1 cellular context compared by ENCODE assay signal in the genomic region with DNA sequence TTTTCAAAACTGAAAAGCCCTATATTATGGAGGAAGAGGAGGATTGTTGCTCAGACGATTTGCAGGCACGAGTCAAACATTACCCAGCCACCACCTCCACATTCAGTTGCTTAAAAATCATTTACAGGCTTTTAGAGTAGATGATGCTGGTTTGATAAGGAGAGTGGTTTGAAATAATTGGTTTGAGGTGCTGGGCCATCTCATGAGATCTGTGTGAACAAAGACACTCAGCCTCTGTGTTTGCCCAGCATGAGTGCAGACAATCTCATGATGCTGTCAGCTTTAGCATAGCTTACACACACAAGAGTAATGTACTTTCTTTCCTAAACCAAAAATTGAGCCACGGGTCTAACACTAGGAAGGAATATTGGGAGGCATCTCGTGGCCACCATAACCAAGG.
TF ChIP-seq lines count a peak whose summit lies in the region.

No MANE protein-coding gene starts in this region.

TF ChIP-seq in GM12878, 131 proteins besides CTCF, POLR2A, EP300 and RAD21:
- TF ChIP-seq POLR2AphosphoS5 (IDR thresholded peaks at IDR 0.05; ENCODE audit: low read length) (0 out of 2 replicates have a peak, but pooled peaks have one; percentile 32), EGR1 (IDR thresholded peaks at IDR 0.05; ENCODE audit: borderline replicate concordance in 1 of 2, low read depth in 2 of 2, low read length in 2 of 2) (no peak)
- TF ChIP-seq, protein P1, sequence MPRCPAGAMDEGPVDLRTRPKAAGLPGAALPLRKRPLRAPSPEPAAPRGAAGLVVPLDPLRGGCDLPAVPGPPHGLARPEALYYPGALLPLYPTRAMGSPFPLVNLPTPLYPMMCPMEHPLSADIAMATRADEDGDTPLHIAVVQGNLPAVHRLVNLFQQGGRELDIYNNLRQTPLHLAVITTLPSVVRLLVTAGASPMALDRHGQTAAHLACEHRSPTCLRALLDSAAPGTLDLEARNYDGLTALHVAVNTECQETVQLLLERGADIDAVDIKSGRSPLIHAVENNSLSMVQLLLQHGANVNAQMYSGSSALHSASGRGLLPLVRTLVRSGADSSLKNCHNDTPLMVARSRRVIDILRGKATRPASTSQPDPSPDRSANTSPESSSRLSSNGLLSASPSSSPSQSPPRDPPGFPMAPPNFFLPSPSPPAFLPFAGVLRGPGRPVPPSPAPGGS (IDR thresholded peaks at IDR 0.05; ENCODE audit: borderline replicate concordance, insufficient read depth, low read depth, low read length, poor library complexity, severe bottlenecking) = peak; percentile 29
- TF ChIP-seq, protein P2, sequence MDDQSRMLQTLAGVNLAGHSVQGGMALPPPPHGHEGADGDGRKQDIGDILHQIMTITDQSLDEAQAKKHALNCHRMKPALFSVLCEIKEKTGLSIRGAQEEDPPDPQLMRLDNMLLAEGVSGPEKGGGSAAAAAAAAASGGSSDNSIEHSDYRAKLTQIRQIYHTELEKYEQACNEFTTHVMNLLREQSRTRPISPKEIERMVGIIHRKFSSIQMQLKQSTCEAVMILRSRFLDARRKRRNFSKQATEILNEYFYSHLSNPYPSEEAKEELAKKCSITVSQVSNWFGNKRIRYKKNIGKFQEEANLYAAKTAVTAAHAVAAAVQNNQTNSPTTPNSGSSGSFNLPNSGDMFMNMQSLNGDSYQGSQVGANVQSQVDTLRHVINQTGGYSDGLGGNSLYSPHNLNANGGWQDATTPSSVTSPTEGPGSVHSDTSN (IDR thresholded peaks at IDR 0.05; ENCODE audit: insufficient replicate concordance, low read depth, low read length) = peak; percentile 42
